10 cellular contexts compared by ENCODE assay signal in genomic region chr12:6231359-6232268, GRCh38. TPM values are rescaled to one million over a fixed set of nuclear protein-coding genes. Genes with fewer than 3 reads are reported as not detected.
DNase-seq lines count a peak whose midpoint lies in the region; ATAC-seq, FAIRE-seq and TF ChIP-seq lines count a peak whose summit lies in the region.
"Had no signal": no experiment of that assay in that cellular context is flagged by ENCODE, and none has a peak within 500 bp of the region (broad histone marks: within the 10 kb centered on the region; RNA-seq: fewer than 3 reads in every experiment).

No MANE protein-coding gene starts in this region.

- no peak overlapping the region for H4K91ac ChIP-seq in H1 (replicated peaks; ENCODE audit: insufficient read length, low read length)

- no peaks in the 10 kb centered on the region for H3K9me3 ChIP-seq in CD4-positive, alpha-beta memory T cell (ENCODE audit: control insufficient read depth in 1 of 2, low read length in 2 of 2)
- no peaks in the 10 kb centered on the region for H3K9me3 ChIP-seq in H1 (ENCODE audit: insufficient read depth in 2 of 2, low read depth in 1 of 2, low read length in 1 of 2)
- H3K9me3 ChIP-seq in pancreas: no peaks in the 10 kb centered on the region

- peaks cover 5% of the 10 kb centered on the region for H3K79me1 ChIP-seq in H1 (ENCODE audit: low read depth, low read length)

- H3K4ac ChIP-seq in H1 (replicated peaks; ENCODE audit: insufficient read length, low read depth, low read length): no peak overlapping the region

- no peak overlapping the region for H3K18ac ChIP-seq in H1 (ENCODE audit: extremely low read depth, low read length)

- FAIRE-seq in H1 (lab: Jason Lieb, UNC): no peak
- no peak for FAIRE-seq in pancreas (lab: Jason Lieb, UNC)
- FAIRE-seq: colon had no signal

- no peak overlapping the region for H2BK120ac ChIP-seq in H1 (replicated peaks; ENCODE audit: low read depth, low read length)

- no peak overlapping the region for H3K56ac ChIP-seq in H1 (replicated peaks; ENCODE audit: insufficient read length, low read depth, low read length)

- H3K4me3 ChIP-seq in CD4-positive, alpha-beta memory T cell (ENCODE audit: low read length in 2 of 2): no peak overlapping the region
- H3K4me3 ChIP-seq in H1 (ENCODE audit: extremely low read depth in 1 of 4, insufficient read depth in 2 of 4, low read depth in 3 of 4, low read length in 4 of 4) (no peak overlapping the region), pancreas (no peak overlapping the region)

- no peaks in the 10 kb centered on the region for H3K27me3 ChIP-seq in CD4-positive, alpha-beta memory T cell (ENCODE audit: insufficient read depth, low read length)
- H3K27me3 ChIP-seq in H1 (replicated peaks in 1 of 4; ENCODE audit: control insufficient read depth in 3 of 4, extremely low read depth in 1 of 4, insufficient read depth in 3 of 4, low read length in 3 of 4) (no peaks in the 10 kb centered on the region), pancreas (no peaks in the 10 kb centered on the region)

- H3K27ac ChIP-seq in CD4-positive, alpha-beta memory T cell (ENCODE audit: low read depth, low read length): peak overlapping the region; percentile 26
- H3K27ac ChIP-seq in H1 (ENCODE audit: low read depth, low read length): 0 out of 2 replicates have a peak overlapping the region, but pooled peaks have one; percentile 2
- H3K27ac ChIP-seq in pancreas: peak overlapping the region in 3 of 4 donors; percentile 41 to 53 (median 43)

- H3K36me3 Mint-ChIP-seq in CD4-positive, alpha-beta memory T cell: no peaks in the 10 kb centered on the region

- peak overlapping the region; percentile 17 to 93 (median 71) for H3K27ac Mint-ChIP-seq in CD4-positive, alpha-beta memory T cell

- no peak overlapping the region for H4K5ac ChIP-seq in H1 (ENCODE audit: insufficient read length, low read depth, low read length)

- CTCF ChIA-PET in CD4-positive, alpha-beta memory T cell (lab: Charles Lee; ENCODE audit: partially characterized antibody): interaction anchor here (0.8 to 1.3 kb wide), 2 partner anchors 36 to 243 kb away, joined by 3 read pairs; no protein-coding TSS in a partner anchor
- CTCF ChIA-PET in H1 (lab: Charles Lee; ENCODE audit: partially characterized antibody): interaction anchor here (1.0 to 7.7 kb wide), 8 partner anchors 9 to 166 kb away, joined by 3 to 40 read pairs (median 7); no protein-coding TSS in a partner anchor

- no peak for ATAC-seq in pancreas
- no peak for ATAC-seq in HG02798 (IDR thresholded peaks at IDR 0.05; ENCODE audit: poor library complexity, unreplicated experiment)
- ATAC-seq in HG02885 (IDR thresholded peaks at IDR 0.05; ENCODE audit: poor library complexity, unreplicated experiment): no peak

- no peak overlapping the region for H2AFZ ChIP-seq in H1 (ENCODE audit: low read length)

- peaks cover 27% of the 10 kb centered on the region for H3K4me1 ChIP-seq in CD4-positive, alpha-beta memory T cell (ENCODE audit: insufficient read depth, low read length)
- H3K4me1 ChIP-seq in H1 (replicated peaks in 1 of 4; ENCODE audit: control insufficient read depth in 3 of 4, insufficient read depth in 4 of 4, low read length in 3 of 4): peaks cover 0 to 7% (median 4%) of the 10 kb centered on the region in 4 experiments; a peak in 6 of 7 replicates
- H3K4me1 ChIP-seq in pancreas: peaks cover 12 to 51% (median 30%) of the 10 kb centered on the region in 3 donors

- peaks cover 4% of the 10 kb centered on the region in 2 donors for H3K27me3 Mint-ChIP-seq in CD4-positive, alpha-beta memory T cell

- H2BK20ac ChIP-seq in H1 (ENCODE audit: low read length): no peak overlapping the region

- no peak overlapping the region for H3K14ac ChIP-seq in H1 (ENCODE audit: insufficient read length)

- no peak for DNase-seq in CD4-positive, alpha-beta memory T cell
- DNase-seq in NCI-H69 (lab: John Stamatoyannopoulos, UW): peak; percentile 14
- no peak for DNase-seq in H1 (ENCODE audit: low read depth in 1 of 2, low spot score in 2 of 2)
- peak in 1 of 6 donors; percentile 24 for DNase-seq in pancreas
- no peak for DNase-seq in stimulated activated CD4-positive, alpha-beta T cell treated with anti-CD3 and anti-CD28 coated beads, Interleukin-4, amount 100 ng/mL, for 1 hour
- DNase-seq in NCI-H524 treated with DMSO at 0.1 percent for 48 hours (lab: John Stamatoyannopoulos, UW): no peak
- DNase-seq: NCI-H226 had no signal

- TF ChIP-seq EP300 in H1 (IDR thresholded peaks at IDR 0.05; ENCODE audit: borderline replicate concordance in 1 of 2, low read depth in 2 of 2, low read length in 2 of 2): no peak

- TF ChIP-seq RAD21 in H1 (IDR thresholded peaks at IDR 0.05 in 1 of 2, conservative IDR thresholded peaks at IDR 0.05 in 1 of 2; ENCODE audit: low read depth in 2 of 2, low read length in 2 of 2): no peak

- H4K20me1 ChIP-seq in H1 (replicated peaks in 1 of 2; ENCODE audit: control insufficient read depth in 1 of 2, insufficient read depth in 2 of 2, low read length in 2 of 2): peaks cover 2 to 6% of the 10 kb centered on the region in 2 experiments

- TF ChIP-seq CTCF in H1 (IDR thresholded peaks at IDR 0.05; ENCODE audit: control extremely low read depth in 1 of 3, insufficient read depth in 1 of 3, low read depth in 1 of 3, low read length in 3 of 3) (no peak), pancreas (IDR thresholded peaks at IDR 0.05) (no peak)

- H3K9me3 Mint-ChIP-seq in CD4-positive, alpha-beta memory T cell: no peaks in the 10 kb centered on the region

- H2BK5ac ChIP-seq in H1 (ENCODE audit: low read depth, low read length): peak overlapping the region; percentile 6; the same call in 1 of the 2 replicates

- peaks cover 12 to 34% (median 16%) of the 10 kb centered on the region in 4 donors for H3K4me1 Mint-ChIP-seq in CD4-positive, alpha-beta memory T cell

- H3K4me3 Mint-ChIP-seq in CD4-positive, alpha-beta memory T cell: peak overlapping the region in 2 of 8 donors; percentile 58 to 64

- no peaks in the 10 kb centered on the region for H3K36me3 ChIP-seq in CD4-positive, alpha-beta memory T cell (ENCODE audit: insufficient read depth, low read length)
- H3K36me3 ChIP-seq in H1 (ENCODE audit: control insufficient read depth in 2 of 4, insufficient read depth in 4 of 4, low read length in 3 of 4) (peaks cover 17 to 46% (median 19%) of the 10 kb centered on the region in 4 experiments; a peak in 7 of 8 replicates), pancreas (peaks cover 0 to 14% (median 0%) of the 10 kb centered on the region in 3 donors)

- no peak overlapping the region for H3K9ac ChIP-seq in H1 (replicated peaks in 1 of 4; ENCODE audit: extremely low read depth in 1 of 4, low read depth in 3 of 4, low read length in 3 of 4)

- 88% methylated on average over 5 of the region's 5 CpGs; no CpG with 5 or more reads in 1 of the 2 experiments for WGBS in H1 (ENCODE audit: extremely low coverage in 1 of 2, insufficient coverage in 1 of 2, insufficient read length in 1 of 2, insufficient replicate concordance in 2 of 2, low coverage in 1 of 2, low lambda C conversion rate in 2 of 2, missing lambda C conversion rate in 1 of 2), 2 experiments
- WGBS in pancreas, 2 donors: 89 to 96% methylated on average over 5 of the region's 5 CpGs

- intact Hi-C loops in CD4-positive, alpha-beta memory T cell (cut with micrococcal nuclease): no loop called here
- intact Hi-C loops in pancreas (cut with DNase I): no loop called here

- H3K23me2 ChIP-seq in H1 (ENCODE audit: low read depth, low read length): no peaks in the 10 kb centered on the region

- no peak overlapping the region for H4K8ac ChIP-seq in H1 (ENCODE audit: extremely low read depth, insufficient read depth, low read length)

- POLR2A ChIA-PET in CD4-positive, alpha-beta memory T cell (lab: Charles Lee; ENCODE audit: partially characterized antibody): no interaction called here
- POLR2A ChIA-PET in H1 (lab: Charles Lee; ENCODE audit: partially characterized antibody): interaction anchor here (1.2 to 9.3 kb wide), 5 partner anchors 13 to 32 kb away, joined by 3 to 51 read pairs (median 4); no protein-coding TSS in a partner anchor

- no peak overlapping the region for H2BK12ac ChIP-seq in H1 (ENCODE audit: low read depth, low read length)

- H3K4me2 ChIP-seq in H1 (ENCODE audit: insufficient read depth in 1 of 2, low read depth in 2 of 2, low read length in 2 of 2): no peak overlapping the region

- no peak overlapping the region for H2BK15ac ChIP-seq in H1 (ENCODE audit: low read length)

- H3K23ac ChIP-seq in H1 (ENCODE audit: insufficient read length): no peak overlapping the region

- no peak overlapping the region for H2AK5ac ChIP-seq in H1 (ENCODE audit: low read depth, low read length)

- no peak for TF ChIP-seq POLR2A in H1 (IDR thresholded peaks at IDR 0.05; ENCODE audit: control extremely low read depth in 1 of 2, low read depth in 2 of 2, low read length in 2 of 2)

- H3K79me2 ChIP-seq in H1 (ENCODE audit: control insufficient read depth in 1 of 2, insufficient read depth in 2 of 2, low read length in 2 of 2): peaks cover 0 to 33% of the 10 kb centered on the region in 2 experiments; a peak in 2 of 4 replicates

TF ChIP-seq in H1, 55 proteins besides CTCF, POLR2A, EP300 and RAD21 (continues in another document):
- no peak for TF ChIP-seq JUN (IDR thresholded peaks at IDR 0.05; ENCODE audit: low read depth, low read length)
- TF ChIP-seq SRF (IDR thresholded peaks at IDR 0.05; ENCODE audit: low read depth, low read length): no peak
- TF ChIP-seq RNF2 (IDR thresholded peaks at IDR 0.05; ENCODE audit: borderline replicate concordance, low read depth, low read length, missing control alignments, poor library complexity, severe bottlenecking): no peak
- no peak for TF ChIP-seq CBX5 (IDR thresholded peaks at IDR 0.05; ENCODE audit: low read depth, low read length)
- TF ChIP-seq KDM4A (IDR thresholded peaks at IDR 0.05; ENCODE audit: low read depth, low read length, severe bottlenecking): no peak
- TF ChIP-seq MAFK (IDR thresholded peaks at IDR 0.05; ENCODE audit: low read depth, low read length): no peak
- no peak for TF ChIP-seq NANOG (IDR thresholded peaks at IDR 0.05; ENCODE audit: insufficient read depth, low read depth, low read length, poor library complexity, severe bottlenecking)
- TF ChIP-seq CHD2 (IDR thresholded peaks at IDR 0.05; ENCODE audit: low read length): no peak

RNA-seq across cellular contexts. Expression of gene CD9, which starts 31.4 kb away (rescaled TPM):
- 1 to 10 TPM; 4.5 to 5.8 TPM for total RNA-seq in CD4-positive, alpha-beta memory T cell
- 1 to 10 TPM; 1.4 to 4.4 TPM for polyA plus RNA-seq in CD4-positive, alpha-beta memory T cell
- 164 and 168 TPM in 2 replicates for total RNA-seq in H1 (2021; fragmentation: NEBNext Ultra II Directional; extraction: Animal tissue kit (Norgen Biotek cat#: 25700))
- polyA plus RNA-seq in H1 (2011; rRNA removed) (173 and 319 TPM in 2 replicates), pancreas (10 to 100 TPM; 25.1 to 85.6 TPM)
- 270 TPM for polyA plus RNA-seq in H1 (2011; cell fraction: cytosol; rRNA removed)
- polyA plus RNA-seq in H1 (2011; cell fraction: nucleus; rRNA removed): 124 TPM
- 202 to 227 TPM (median 219 TPM) in 4 replicates for polyA plus RNA-seq in H1 (2012, experiment 1 of 2)
- 250 TPM for polyA plus RNA-seq in H1 (2012, experiment 2 of 2)
- 461 TPM for polyA plus RNA-seq in H1 (2013, experiment 1 of 2)
- polyA plus RNA-seq in H1 (2013, experiment 2 of 2): 438 TPM
- polyA minus RNA-seq in H1 (2011; rRNA and poly(A)+ RNA removed): 187 and 223 TPM in 2 replicates
- polyA minus RNA-seq in H1 (2011; cell fraction: cytosol; rRNA and poly(A)+ RNA removed): 121 TPM
- polyA minus RNA-seq in H1 (2011; cell fraction: nucleus; rRNA and poly(A)+ RNA removed): 81.6 TPM
- total RNA-seq in pancreas: 100 to 1,000 TPM in 1 of 6 donors, 10 to 100 TPM in 5; 28.6 to 108 (median 33.8) TPM

Comparison
In these comparisons a context has a peak if more than half of its experiments do, and no peak if none do; other contexts are left out.
1. RNA of gene CD9, which starts 31.4 kb away (total RNA-seq): 164 to 168 TPM in H1 and 28.6 to 108 TPM in pancreas; 4.5 to 5.8 TPM in CD4-positive, alpha-beta memory T cell; every median in the first group is over 4 times any median in the second.
2. Peak in every context shown above with its lines, with median percentiles within 50 percentile points of each other: H3K27ac ChIP-seq.